In genomic region chr2:2777876-2778275, GRCh38 we compare ENCODE assay signal across 23 cellular contexts.
DNase-seq lines count a peak whose midpoint lies in the region; TF ChIP-seq lines count a peak whose summit lies in the region.
"Had no signal": no experiment of that assay in that cellular context is flagged by ENCODE, and none has a peak within 500 bp of the region (broad histone marks: within the 10 kb centered on the region; RNA-seq: fewer than 3 reads in every experiment).

No MANE protein-coding gene starts in this region.

- peaks cover 3% of the 10 kb centered on the region for H3K9me3 ChIP-seq in osteoblast (ENCODE audit: low read depth, low read length)
- H3K9me3 ChIP-seq: Caco-2 had no signal

- H3K4me1 ChIP-seq in osteoblast (ENCODE audit: insufficient read depth, low read length) = no peaks in the 10 kb centered on the region
- H3K4me1 ChIP-seq: A549, Caco-2 had no signal

- no peak for TF ChIP-seq CTCF in osteoblast (IDR thresholded peaks at IDR 0.05; ENCODE audit: extremely low read depth, low read depth, low read length)

- no peak overlapping the region for H3K4me2 ChIP-seq in osteoblast (ENCODE audit: insufficient read depth, low read length)
- H3K4me2 ChIP-seq: A549; BLaER1 treated with 17β-estradiol and CSF1 and Interleukin-3, amounts not matched to agents 10 nM and 100 nM had no signal

- peak overlapping the region; percentile 13 for H3K27ac ChIP-seq in angular gyrus (ENCODE audit: low read depth, low read length)
- no peak overlapping the region for H3K27ac ChIP-seq in osteoblast (ENCODE audit: low read depth, low read length)
- H3K27ac ChIP-seq: 22Rv1; A549; BLaER1 treated with 17β-estradiol and CSF1 and Interleukin-3, amounts not matched to agents 10 nM and 100 nM; C4-2B had no signal

- H3K79me2 ChIP-seq in osteoblast (ENCODE audit: insufficient read depth, low read length) = no peaks in the 10 kb centered on the region

- no peaks in the 10 kb centered on the region for H3K27me3 ChIP-seq in osteoblast (ENCODE audit: insufficient read depth, low read length)
- H3K27me3 ChIP-seq: BLaER1 treated with 17β-estradiol and CSF1 and Interleukin-3, amounts not matched to agents 10 nM and 100 nM had no signal

- no peaks in the 10 kb centered on the region for H4K20me1 ChIP-seq in osteoblast (ENCODE audit: insufficient read depth, low read length)
- H4K20me1 ChIP-seq: BLaER1 treated with 17β-estradiol and CSF1 and Interleukin-3, amounts not matched to agents 10 nM and 100 nM had no signal

- H3K36me3 ChIP-seq in osteoblast (ENCODE audit: insufficient read depth, low read length) = no peaks in the 10 kb centered on the region
- H3K36me3 ChIP-seq: BLaER1 treated with 17β-estradiol and CSF1 and Interleukin-3, amounts not matched to agents 10 nM and 100 nM had no signal

- peak; percentile 42 for DNase-seq in activated effector memory CD4-positive, alpha-beta T cell treated with anti-CD3 and anti-CD28 coated beads, Interleukin-2, amount 50 U/mL, for 16 hours
- DNase-seq in activated effector memory CD4-positive, alpha-beta T cell treated with Interleukin-2 at 50 U/mL for 16 hours = no peak
- DNase-seq in osteoblast (ENCODE audit: insufficient read length, low spot score, missing footprints) (peak; percentile 55), NCI-H82 (lab: John Stamatoyannopoulos, UW) (no peak)
- no peak for DNase-seq in stimulated activated naive CD4-positive, alpha-beta T cell treated with Interleukin-2 at 50 U/mL for 16 hours (lab: John Stamatoyannopoulos, UW)
- DNase-seq: AML-193; Caco-2; Calu3; CD4-positive, alpha-beta T cell; CD8-positive, alpha-beta T cell; DMS 273 treated with DMSO at 0.1 percent for 48 hours; DMS153; DMS53; DMS79; DND-41; EL; GDM1 had no signal

- no peak overlapping the region for H3K4me3 ChIP-seq in osteoblast (ENCODE audit: insufficient read depth, low read length)
- H3K4me3 ChIP-seq: A549; BLaER1 treated with 17β-estradiol and CSF1 and Interleukin-3, amounts not matched to agents 10 nM and 100 nM; GM12878 had no signal

- H2AFZ ChIP-seq in osteoblast (ENCODE audit: low read length) = no peak overlapping the region

Comparison
In these comparisons a context has a peak if more than half of its experiments do, and no peak if none do; other contexts are left out.
1. DNase-seq: peak in activated effector memory CD4-positive, alpha-beta T cell treated with anti-CD3 and anti-CD28 coated beads, Interleukin-2, amount 50 U/mL, for 16 hours (single experiment) and osteoblast (single experiment); none in activated effector memory CD4-positive, alpha-beta T cell treated with Interleukin-2 at 50 U/mL for 16 hours (single experiment), NCI-H82 (single experiment) and stimulated activated naive CD4-positive, alpha-beta T cell treated with Interleukin-2 at 50 U/mL for 16 hours (single experiment).